25 cellular contexts compared by ENCODE assay signal in genomic region chr16:87216148-87216823, GRCh38.
DNase-seq lines count a peak whose midpoint lies in the region; ATAC-seq, FAIRE-seq and TF ChIP-seq lines count a peak whose summit lies in the region.
"Had no signal": no experiment of that assay in that cellular context is flagged by ENCODE, and none has a peak within 500 bp of the region (broad histone marks: within the 10 kb centered on the region; RNA-seq: fewer than 3 reads in every experiment).

No MANE protein-coding gene starts in this region.

- no peaks in the 10 kb centered on the region for H3K79me1 ChIP-seq in mesenchymal stem cell (replicated peaks; ENCODE audit: low read length, poor library complexity, severe bottlenecking)

- peaks cover 14% of the 10 kb centered on the region for H3K27me3 Mint-ChIP-seq in astrocyte (ENCODE audit: low read depth, unreplicated experiment)

- H2BK15ac ChIP-seq in mesenchymal stem cell (ENCODE audit: low read depth, poor library complexity, severe bottlenecking) = no peak overlapping the region

- peak; percentile 60 for DNase-seq in EH (ENCODE audit: low read depth)
- DNase-seq in astrocyte (ENCODE audit: low read depth) = no peak
- no peak for DNase-seq in mesenchymal stem cell
- peak in 33 of 49 donors; percentile 3 to 61 (median 23) for DNase-seq in substantia nigra (lab: John Stamatoyannopoulos, UW)
- DNase-seq in SKM-1 treated with dmso at 0.1 percent for 144 hours (lab: John Stamatoyannopoulos, UW; ENCODE audit: unreplicated experiment) = no peak
- DNase-seq in left cardiac atrium = no peak
- DNase-seq: activated CD4-positive, alpha-beta T cell treated with anti-CD3 and anti-CD28 coated beads for 36 hours; activated CD8-positive, alpha-beta memory T cell treated with anti-CD3 and anti-CD28 coated beads for 24 hours; activated T-cell treated with anti-CD3 and anti-CD28 coated beads, Interleukin-2, amount 50 U/mL, for 1 hour; colonic mucosa; COR-L47; DMS79 treated with DMSO at 0.1 percent for 48 hours; gastrocnemius medialis; Kasumi-1; left ventricle myocardium inferior; MV-4-11; NCI-H1694 treated with DMSO at 0.1 percent for 48 hours; stomach; uterus had no signal

- H3K4me3 ChIP-seq in astrocyte (ENCODE audit: insufficient read depth, low read depth, low read length) (no peak overlapping the region), mesenchymal stem cell (ENCODE audit: insufficient read depth in 1 of 2, low read depth in 1 of 2, low read length in 2 of 2) (no peak overlapping the region)
- H3K4me3 ChIP-seq: A549; BLaER1 treated with 17β-estradiol and CSF1 and Interleukin-3, amounts not matched to agents 10 nM and 100 nM; colonic mucosa; left ventricle myocardium inferior; stomach; uterus had no signal

- no peak overlapping the region for H3K4me3 Mint-ChIP-seq in astrocyte (ENCODE audit: unreplicated experiment)
- H3K4me3 Mint-ChIP-seq: activated CD4-positive, alpha-beta T cell treated with anti-CD3 and anti-CD28 coated beads for 36 hours had no signal

- no peaks in the 10 kb centered on the region for H3K79me2 ChIP-seq in astrocyte (ENCODE audit: insufficient read depth, low read length)

- H3K36me3 ChIP-seq in astrocyte (ENCODE audit: insufficient read depth, low read length) (no peaks in the 10 kb centered on the region), mesenchymal stem cell (ENCODE audit: control insufficient read depth in 1 of 2, insufficient read depth in 2 of 2, low read depth in 1 of 2, low read length in 2 of 2) (no peaks in the 10 kb centered on the region)
- H3K36me3 ChIP-seq: BLaER1 treated with 17β-estradiol and CSF1 and Interleukin-3, amounts not matched to agents 10 nM and 100 nM; breast epithelium; colonic mucosa; gastrocnemius medialis; left ventricle myocardium inferior; stomach; uterus had no signal

- no peak overlapping the region for H4K91ac ChIP-seq in mesenchymal stem cell (ENCODE audit: low read length)

- no peak overlapping the region for H3K18ac ChIP-seq in mesenchymal stem cell (ENCODE audit: low read depth in 1 of 2, low read length in 2 of 2)

- H3K9me3 ChIP-seq in astrocyte (ENCODE audit: insufficient read depth, low read depth, low read length) = no peaks in the 10 kb centered on the region
- no peaks in the 10 kb centered on the region for H3K9me3 ChIP-seq in mesenchymal stem cell (ENCODE audit: control insufficient read depth, low read length)
- H3K9me3 ChIP-seq: A549; BLaER1 treated with 17β-estradiol and CSF1 and Interleukin-3, amounts not matched to agents 10 nM and 100 nM; breast epithelium; colonic mucosa; gastrocnemius medialis; left ventricle myocardium inferior; stomach; uterus had no signal

- peaks cover 2% of the 10 kb centered on the region for H3K36me3 Mint-ChIP-seq in astrocyte (ENCODE audit: low read depth, unreplicated experiment)

- no peaks in the 10 kb centered on the region for H3K27me3 ChIP-seq in astrocyte (ENCODE audit: insufficient read depth, low read length)
- H3K27me3 ChIP-seq in mesenchymal stem cell (ENCODE audit: control insufficient read depth in 1 of 2, insufficient read depth in 1 of 2, low read length in 2 of 2) = peaks cover 0 to 5% of the 10 kb centered on the region in 2 experiments
- H3K27me3 ChIP-seq: BLaER1 treated with 17β-estradiol and CSF1 and Interleukin-3, amounts not matched to agents 10 nM and 100 nM; breast epithelium; colonic mucosa; gastrocnemius medialis; stomach; uterus had no signal

- H3K9me3 Mint-ChIP-seq in astrocyte (ENCODE audit: unreplicated experiment) = peaks cover 6% of the 10 kb centered on the region

- H2BK120ac ChIP-seq in mesenchymal stem cell (ENCODE audit: low read depth, low read length) = no peak overlapping the region

- H3K9ac ChIP-seq in astrocyte (ENCODE audit: low read length) (peak overlapping the region; percentile 14), mesenchymal stem cell (ENCODE audit: low read length) (peak overlapping the region; percentile 19)
- H3K9ac ChIP-seq: BLaER1 treated with 17β-estradiol and CSF1 and Interleukin-3, amounts not matched to agents 10 nM and 100 nM had no signal

- intact Hi-C loops in left cardiac atrium (cut with DNase I) = no loop called here

- H3K4me1 ChIP-seq in astrocyte (ENCODE audit: insufficient read depth, low read length) (peaks cover 19% of the 10 kb centered on the region), mesenchymal stem cell (ENCODE audit: control insufficient read depth, insufficient read depth, low read depth, low read length) (peaks cover 15% of the 10 kb centered on the region)
- H3K4me1 ChIP-seq: breast epithelium, colonic mucosa, gastrocnemius medialis, left ventricle myocardium inferior, stomach, uterus had no signal

- ATAC-seq in GM19035 (IDR thresholded peaks at IDR 0.05; ENCODE audit: unreplicated experiment) (no peak), GM18909 (IDR thresholded peaks at IDR 0.05; ENCODE audit: poor library complexity, unreplicated experiment) (no peak), left cardiac atrium (no peak)
- ATAC-seq: A549; activated CD4-positive, alpha-beta T cell treated with anti-CD3 and anti-CD28 coated beads for 36 hours; gastrocnemius medialis had no signal

- H3K4ac ChIP-seq in mesenchymal stem cell (ENCODE audit: low read depth in 1 of 2, low read length in 2 of 2) = no peak overlapping the region

- H2BK12ac ChIP-seq in mesenchymal stem cell (ENCODE audit: low read length in 2 of 2) = no peak overlapping the region

- no peak overlapping the region for H2BK5ac ChIP-seq in mesenchymal stem cell (ENCODE audit: low read depth, low read length, poor library complexity, severe bottlenecking)

- WGBS in mesenchymal stem cell = 89% methylated on average over 33 of the region's 34 CpGs

- FAIRE-seq in astrocyte (lab: Jason Lieb, UNC) = no peak
- FAIRE-seq: A549, GM12892 had no signal

- no peak overlapping the region for H3K14ac ChIP-seq in mesenchymal stem cell (ENCODE audit: low read length in 2 of 2)

- peak overlapping the region; percentile 37 for H2AFZ ChIP-seq in astrocyte (ENCODE audit: low read depth, low read length)
- H2AFZ ChIP-seq in mesenchymal stem cell (ENCODE audit: low read depth, low read length) = no peak overlapping the region

- no peaks in the 10 kb centered on the region for H3K4me1 Mint-ChIP-seq in astrocyte (ENCODE audit: low read depth, unreplicated experiment)
- H3K4me1 Mint-ChIP-seq: activated CD4-positive, alpha-beta T cell treated with anti-CD3 and anti-CD28 coated beads for 36 hours had no signal

- H3K27ac ChIP-seq in astrocyte (ENCODE audit: low read depth, low read length) (no peak overlapping the region), mesenchymal stem cell (ENCODE audit: low read length, poor library complexity, severe bottlenecking) (no peak overlapping the region), substantia nigra (ENCODE audit: low read depth, low read length, poor library complexity, severe bottlenecking) (no peak overlapping the region)
- H3K27ac ChIP-seq: A549; BLaER1 treated with 17β-estradiol and CSF1 and Interleukin-3, amounts not matched to agents 10 nM and 100 nM; breast epithelium; colonic mucosa; gastrocnemius medialis; left ventricle myocardium inferior; stomach; uterus had no signal

- no peak overlapping the region for H3K27ac Mint-ChIP-seq in astrocyte (ENCODE audit: unreplicated experiment)
- H3K27ac Mint-ChIP-seq: activated CD4-positive, alpha-beta T cell treated with anti-CD3 and anti-CD28 coated beads for 36 hours had no signal

- peak overlapping the region; percentile 21 for H2AK5ac ChIP-seq in mesenchymal stem cell (ENCODE audit: low read length, severe bottlenecking)

- peak overlapping the region; percentile 65 for H3K4me2 ChIP-seq in astrocyte (ENCODE audit: low read length)
- H3K4me2 ChIP-seq in mesenchymal stem cell (ENCODE audit: low read length, poor library complexity, severe bottlenecking) = no peak overlapping the region
- H3K4me2 ChIP-seq: A549; BLaER1 treated with 17β-estradiol and CSF1 and Interleukin-3, amounts not matched to agents 10 nM and 100 nM had no signal

- no peak overlapping the region for H4K8ac ChIP-seq in mesenchymal stem cell (ENCODE audit: low read length)

- H4K20me1 ChIP-seq in astrocyte (ENCODE audit: insufficient read depth, low read length) = no peaks in the 10 kb centered on the region
- H4K20me1 ChIP-seq: BLaER1 treated with 17β-estradiol and CSF1 and Interleukin-3, amounts not matched to agents 10 nM and 100 nM had no signal

- H3K23ac ChIP-seq in mesenchymal stem cell (ENCODE audit: low read length in 2 of 2) = no peak overlapping the region

- TF ChIP-seq CTCF in astrocyte (IDR thresholded peaks at IDR 0.05; ENCODE audit: insufficient read depth, low read depth, low read length) = no peak

Comparison
In these comparisons a context has a peak if more than half of its experiments do, and no peak if none do; other contexts are left out.
1. DNase-seq: peak in EH (single experiment) and substantia nigra (33 of 49); none in astrocyte (single experiment), mesenchymal stem cell (single experiment), SKM-1 treated with dmso at 0.1 percent for 144 hours (single experiment) and left cardiac atrium (single experiment).